Comparison of ENCODE assay signal across 1 cellular context in genomic region chr3:156633335-156633734, GRCh38.
TF ChIP-seq lines count a peak whose summit lies in the region.

No MANE protein-coding gene starts in this region.

TF ChIP-seq in GM12878, 131 proteins besides CTCF, POLR2A, EP300 and RAD21 (continued from another document):
- TF ChIP-seq BRCA1 (IDR thresholded peaks at IDR 0.05; ENCODE audit: low read depth, low read length) (no peak), JUNB (IDR thresholded peaks at IDR 0.05) (no peak), POLR2AphosphoS2 (IDR thresholded peaks at IDR 0.05; ENCODE audit: low read depth, low read length) (no peak), SREBF1 (IDR thresholded peaks at IDR 0.05; ENCODE audit: low read length) (no peak), ZNF207 (IDR thresholded peaks at IDR 0.05; ENCODE audit: borderline replicate concordance) (no peak), SPI1 (IDR thresholded peaks at IDR 0.05; ENCODE audit: borderline replicate concordance, insufficient read depth, low read depth, low read length) (no peak), E2F4 (IDR thresholded peaks at IDR 0.05; ENCODE audit: low read depth, low read length) (no peak), RFX5 (IDR thresholded peaks at IDR 0.05; ENCODE audit: low read depth, low read length) (no peak), WRNIP1 (IDR thresholded peaks at IDR 0.05; ENCODE audit: borderline replicate concordance, low read depth, low read length) (no peak), ZNF24 (IDR thresholded peaks at IDR 0.05) (no peak)
